In the genomic region with DNA sequence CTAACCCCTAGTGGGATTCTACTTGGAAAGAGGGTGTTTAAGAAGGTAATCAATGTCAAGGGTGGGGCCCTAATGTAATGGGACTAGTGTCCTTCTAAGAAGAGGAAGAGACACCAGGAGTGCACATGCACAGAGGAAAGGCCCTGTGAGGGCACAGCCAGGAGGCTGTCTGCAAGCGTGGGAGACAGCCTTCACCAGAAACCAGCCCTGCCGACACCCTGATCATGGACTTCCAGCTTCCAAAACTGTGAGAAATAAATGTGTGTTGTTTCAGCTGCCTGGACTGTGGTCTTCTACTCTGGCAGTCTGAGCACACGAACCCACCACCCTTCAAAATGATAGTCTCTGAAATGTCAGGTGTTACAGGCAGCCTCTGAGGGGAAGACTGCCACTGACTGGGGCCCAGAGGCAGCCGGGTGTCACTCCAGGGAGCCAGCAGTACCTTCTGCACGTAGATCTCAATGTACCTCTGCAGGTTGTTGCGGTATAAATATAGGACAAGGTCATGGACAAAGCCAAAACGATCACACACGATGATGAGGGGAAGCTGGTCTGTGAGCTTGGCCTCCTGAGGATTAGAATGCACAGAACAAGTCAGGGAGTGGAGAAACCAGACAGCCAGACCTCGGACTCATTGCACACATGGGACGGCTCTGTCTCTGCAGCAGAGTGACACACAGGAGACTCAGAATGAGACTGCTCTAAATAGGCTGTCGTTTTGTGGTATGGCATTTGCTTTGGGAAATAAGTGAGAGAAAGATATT, we compare ENCODE assay signal across 35 cellular contexts.
"Had no signal": no experiment of that assay in that cellular context is flagged by ENCODE, and none has a peak within 500 bp of the region (broad histone marks: within the 10 kb centered on the region; RNA-seq: fewer than 3 reads in every experiment).

No MANE protein-coding gene starts in this region.

- H3K9me3 Mint-ChIP-seq: activated B cell treated with CpG ODN at 0.5 μM for 24 hours; activated naive CD4-positive, alpha-beta T cell treated with anti-CD3 and anti-CD28 coated beads for 36 hours; activated naive CD4-positive, alpha-beta T cell treated with anti-CD3 and anti-CD28 coated beads, Interleukin-2, amount 50 U/mL, for 24 hours; activated naive CD8-positive, alpha-beta T cell treated with anti-CD3 and anti-CD28 coated beads for 36 hours; activated naive CD8-positive, alpha-beta T cell treated with anti-CD3 and anti-CD28 coated beads, Interleukin-2, amount 50 U/mL, for 24 hours; activated T-helper 1 cell treated with anti-CD3 and anti-CD28 coated beads, Interleukin-12 subunit alpha, Interleukin-12 subunit beta, Interleukin-2, Interleukin-4 antibody, amounts not matched to agents 30 ng/mL and 10 ng/mL and 1 ng/mL, durations not matched to agents 14 hours and 24 hours and 36 hours; activated T-helper 2 cell treated with anti-CD3 and anti-CD28 coated beads, Interferon-gamma antibody, Interleukin-2, Interleukin-4, amounts not matched to agents 10 μg/mL and 5 μg/mL and 100 μg/mL, durations not matched to agents 14 hours and 24 hours and 36 hours; T-cell; T-helper 1 cell treated with Interleukin-12 subunit alpha and Interleukin-12 subunit beta and Interleukin-4 antibody, amounts not matched to agents 30 μg/mL and 1 μg/mL, for 36 hours; T-helper 2 cell treated with Interferon-gamma antibody and Interleukin-4, amounts not matched to agents 5 μg/mL and 100 μg/mL, for 36 hours had no signal

- DNase-seq: activated B cell treated with CpG ODN at 0.5 μM for 24 hours; activated CD4-positive, alpha-beta T cell treated with anti-CD3 and anti-CD28 coated beads for 48 hours; activated CD4-positive, alpha-beta T cell treated with anti-CD3 and anti-CD28 coated beads, Interleukin-2, amount 50 U/mL, for 1 hour; activated CD4-positive, alpha-beta T cell treated with anti-CD3 and anti-CD28 coated beads, Interleukin-2, amount 50 U/mL, for 48 hours; activated CD8-positive, alpha-beta memory T cell treated with anti-CD3 and anti-CD28 coated beads, Interleukin-2, amount 10 ng/mL, durations not matched to agents 7 days and 5 days; activated CD8-positive, alpha-beta memory T cell treated with anti-CD3 and anti-CD28 coated beads, Interleukin-2, amount 50 U/mL, for 4 hours; activated CD8-positive, alpha-beta T cell treated with anti-CD3 and anti-CD28 coated beads, Interleukin-2, amount 10 ng/mL, durations not matched to agents 7 days and 5 days; activated effector memory CD4-positive, alpha-beta T cell treated with anti-CD3 and anti-CD28 coated beads, Interleukin-2, amount 50 U/mL, for 16 hours; activated naive CD4-positive, alpha-beta T cell treated with anti-CD3 and anti-CD28 coated beads for 36 hours; activated naive CD8-positive, alpha-beta T cell treated with anti-CD3 and anti-CD28 coated beads for 36 hours; activated naive CD8-positive, alpha-beta T cell treated with anti-CD3 and anti-CD28 coated beads, Interleukin-2, amount 50 U/mL, for 24 hours; activated T-cell treated with anti-CD3 and anti-CD28 coated beads, Interleukin-2, amount 50 U/mL, for 1 hour; activated T-cell treated with anti-CD3 and anti-CD28 coated beads, Interleukin-2, amount 50 U/mL, for 48 hours; amygdala; aorta; body of pancreas; central memory CD4-positive, alpha-beta T cell; cerebellar nuclear complex; colonic mucosa; effector CD8-positive, alpha-beta T cell; foreskin fibroblast; glutamatergic neuron; heart right ventricle; T-cell; T1000; WERI-Rb-1 had no signal

- H3K4me3 Mint-ChIP-seq: activated B cell treated with CpG ODN at 0.5 μM for 24 hours; activated CD8-positive, alpha-beta memory T cell treated with anti-CD3 and anti-CD28 coated beads, Interleukin-2, amount 10 ng/mL, durations not matched to agents 7 days and 5 days; activated CD8-positive, alpha-beta T cell treated with anti-CD3 and anti-CD28 coated beads, Interleukin-2, amount 10 ng/mL, durations not matched to agents 7 days and 5 days; activated naive CD4-positive, alpha-beta T cell treated with anti-CD3 and anti-CD28 coated beads for 36 hours; activated naive CD4-positive, alpha-beta T cell treated with anti-CD3 and anti-CD28 coated beads, Interleukin-2, amount 50 U/mL, for 24 hours; activated naive CD8-positive, alpha-beta T cell treated with anti-CD3 and anti-CD28 coated beads for 36 hours; activated naive CD8-positive, alpha-beta T cell treated with anti-CD3 and anti-CD28 coated beads, Interleukin-2, amount 50 U/mL, for 24 hours; activated T-helper 1 cell treated with anti-CD3 and anti-CD28 coated beads, Interleukin-12 subunit alpha, Interleukin-12 subunit beta, Interleukin-2, Interleukin-4 antibody, amounts not matched to agents 30 ng/mL and 10 ng/mL and 1 ng/mL, durations not matched to agents 14 hours and 24 hours and 36 hours; T-cell; T-helper 1 cell treated with Interleukin-12 subunit alpha and Interleukin-12 subunit beta and Interleukin-4 antibody, amounts not matched to agents 30 μg/mL and 1 μg/mL, for 36 hours; T-helper 2 cell treated with Interferon-gamma antibody and Interleukin-4, amounts not matched to agents 5 μg/mL and 100 μg/mL, for 36 hours had no signal

- H3K36me3 Mint-ChIP-seq: activated CD8-positive, alpha-beta memory T cell treated with anti-CD3 and anti-CD28 coated beads, Interleukin-2, amount 10 ng/mL, durations not matched to agents 7 days and 5 days; activated naive CD4-positive, alpha-beta T cell treated with anti-CD3 and anti-CD28 coated beads, Interleukin-2, amount 50 U/mL, for 24 hours; activated naive CD8-positive, alpha-beta T cell treated with anti-CD3 and anti-CD28 coated beads for 36 hours; T-cell had no signal

- H3K27ac ChIP-seq: adrenal gland, body of pancreas, cardiac muscle cell, colonic mucosa, heart right ventricle, WERI-Rb-1 had no signal

- H3K4me1 ChIP-seq: body of pancreas, colonic mucosa had no signal

- H3K27ac Mint-ChIP-seq: activated B cell treated with CpG ODN at 0.5 μM for 24 hours; activated CD8-positive, alpha-beta memory T cell treated with anti-CD3 and anti-CD28 coated beads, Interleukin-2, amount 10 ng/mL, durations not matched to agents 7 days and 5 days; activated CD8-positive, alpha-beta T cell treated with anti-CD3 and anti-CD28 coated beads, Interleukin-2, amount 10 ng/mL, durations not matched to agents 7 days and 5 days; activated naive CD4-positive, alpha-beta T cell treated with anti-CD3 and anti-CD28 coated beads for 36 hours; activated naive CD4-positive, alpha-beta T cell treated with anti-CD3 and anti-CD28 coated beads, Interleukin-2, amount 50 U/mL, for 24 hours; activated naive CD8-positive, alpha-beta T cell treated with anti-CD3 and anti-CD28 coated beads for 36 hours; activated naive CD8-positive, alpha-beta T cell treated with anti-CD3 and anti-CD28 coated beads, Interleukin-2, amount 50 U/mL, for 24 hours; activated T-helper 1 cell treated with anti-CD3 and anti-CD28 coated beads, Interleukin-12 subunit alpha, Interleukin-12 subunit beta, Interleukin-2, Interleukin-4 antibody, amounts not matched to agents 30 ng/mL and 10 ng/mL and 1 ng/mL, durations not matched to agents 14 hours and 24 hours and 36 hours; activated T-helper 2 cell treated with anti-CD3 and anti-CD28 coated beads, Interferon-gamma antibody, Interleukin-2, Interleukin-4, amounts not matched to agents 10 μg/mL and 5 μg/mL and 100 μg/mL, durations not matched to agents 14 hours and 24 hours and 36 hours; T-cell; T-helper 1 cell treated with Interleukin-12 subunit alpha and Interleukin-12 subunit beta and Interleukin-4 antibody, amounts not matched to agents 30 μg/mL and 1 μg/mL, for 36 hours; T-helper 2 cell treated with Interferon-gamma antibody and Interleukin-4, amounts not matched to agents 5 μg/mL and 100 μg/mL, for 36 hours had no signal

- H3K36me3 ChIP-seq: cardiac muscle cell, colonic mucosa had no signal

- H3K27me3 ChIP-seq: adrenal gland, body of pancreas, cardiac muscle cell, colonic mucosa, heart right ventricle had no signal

- ATAC-seq: activated CD4-positive, CD25-positive, alpha-beta regulatory T cell treated with anti-CD3 and anti-CD28 coated beads, Interleukin-2, amount 50 U/mL, for 24 hours; activated CD8-positive, alpha-beta memory T cell treated with anti-CD3 and anti-CD28 coated beads, Interleukin-2, amount 10 ng/mL, durations not matched to agents 7 days and 5 days; activated CD8-positive, alpha-beta T cell treated with anti-CD3 and anti-CD28 coated beads, Interleukin-2, amount 10 ng/mL, durations not matched to agents 7 days and 5 days; activated naive CD8-positive, alpha-beta T cell treated with anti-CD3 and anti-CD28 coated beads, Interleukin-2, amount 50 U/mL, for 24 hours; body of pancreas; esophagus mucosa; heart right ventricle; T-cell had no signal

- H3K9me3 ChIP-seq: adrenal gland, body of pancreas, colonic mucosa, heart right ventricle had no signal

- H3K27me3 Mint-ChIP-seq: activated B cell treated with CpG ODN at 0.5 μM for 24 hours; activated CD8-positive, alpha-beta memory T cell treated with anti-CD3 and anti-CD28 coated beads, Interleukin-2, amount 10 ng/mL, durations not matched to agents 7 days and 5 days; activated naive CD4-positive, alpha-beta T cell treated with anti-CD3 and anti-CD28 coated beads, Interleukin-2, amount 50 U/mL, for 24 hours; activated naive CD8-positive, alpha-beta T cell treated with anti-CD3 and anti-CD28 coated beads for 36 hours; activated naive CD8-positive, alpha-beta T cell treated with anti-CD3 and anti-CD28 coated beads, Interleukin-2, amount 50 U/mL, for 24 hours; T-cell had no signal

- H3K4me3 ChIP-seq: adrenal gland, body of pancreas, cardiac muscle cell, colonic mucosa, heart right ventricle had no signal
